ENCODE assay signal across 1 cellular context in the genomic region with DNA sequence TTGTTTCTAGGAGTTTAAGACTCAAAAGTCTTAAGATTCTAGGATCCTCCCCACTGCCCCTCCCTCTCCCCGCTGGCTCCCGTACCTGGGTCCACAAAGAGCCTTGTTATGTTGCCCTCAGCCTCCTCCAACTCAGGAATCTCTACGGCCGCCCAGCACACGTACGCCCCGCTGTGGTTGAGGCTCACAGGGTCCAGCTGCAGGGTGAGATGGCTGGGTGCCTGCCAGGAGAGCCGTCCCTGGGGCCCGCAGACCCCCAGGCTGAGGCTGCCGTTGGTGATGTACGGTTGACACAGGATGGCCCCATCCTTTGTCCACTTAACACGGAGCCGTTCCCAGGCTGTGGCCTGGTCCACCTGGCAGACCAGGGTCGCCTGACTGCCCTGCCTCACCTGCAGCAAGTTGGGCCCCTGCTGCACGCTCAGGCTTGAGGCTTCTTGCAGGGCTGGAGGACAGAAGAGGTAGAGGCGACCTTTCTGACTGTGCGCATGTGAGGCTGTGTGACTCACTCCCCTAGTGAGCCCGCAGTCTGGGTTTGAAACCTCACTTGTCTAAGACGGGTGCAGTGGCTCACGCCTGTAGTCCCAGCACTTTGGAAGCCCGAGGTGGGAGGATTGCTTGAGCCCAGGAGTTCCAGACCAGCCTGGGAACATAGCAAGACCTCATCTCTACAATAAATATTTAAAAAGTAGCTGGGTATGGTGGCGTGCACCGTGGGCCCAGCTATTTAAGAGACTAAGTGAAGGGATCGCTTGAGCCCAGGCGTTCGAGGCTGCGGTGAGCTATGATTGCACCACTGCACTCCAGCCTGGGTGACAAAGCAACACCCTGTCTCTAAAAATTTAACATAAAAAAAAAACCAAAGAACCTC.
TF ChIP-seq lines count a peak whose summit lies in the region.

No MANE protein-coding gene starts in this region.

TF ChIP-seq in GM23338, 12 proteins besides CTCF, POLR2A, EP300 and RAD21:
- TF ChIP-seq POLR2AphosphoS5 (IDR thresholded peaks at IDR 0.05; ENCODE audit: low read depth) (no peak), CREB1 (CRISPR knock-in tag; IDR thresholded peaks at IDR 0.05; ENCODE audit: low read depth) (no peak), JUNB (IDR thresholded peaks at IDR 0.05; ENCODE audit: unreplicated experiment) (no peak), EZH2phosphoT487 (IDR thresholded peaks at IDR 0.05; ENCODE audit: unreplicated experiment) (no peak), EZH2 (IDR thresholded peaks at IDR 0.05; ENCODE audit: low read depth, unreplicated experiment) (no peak)
- TF ChIP-seq, protein P1, sequence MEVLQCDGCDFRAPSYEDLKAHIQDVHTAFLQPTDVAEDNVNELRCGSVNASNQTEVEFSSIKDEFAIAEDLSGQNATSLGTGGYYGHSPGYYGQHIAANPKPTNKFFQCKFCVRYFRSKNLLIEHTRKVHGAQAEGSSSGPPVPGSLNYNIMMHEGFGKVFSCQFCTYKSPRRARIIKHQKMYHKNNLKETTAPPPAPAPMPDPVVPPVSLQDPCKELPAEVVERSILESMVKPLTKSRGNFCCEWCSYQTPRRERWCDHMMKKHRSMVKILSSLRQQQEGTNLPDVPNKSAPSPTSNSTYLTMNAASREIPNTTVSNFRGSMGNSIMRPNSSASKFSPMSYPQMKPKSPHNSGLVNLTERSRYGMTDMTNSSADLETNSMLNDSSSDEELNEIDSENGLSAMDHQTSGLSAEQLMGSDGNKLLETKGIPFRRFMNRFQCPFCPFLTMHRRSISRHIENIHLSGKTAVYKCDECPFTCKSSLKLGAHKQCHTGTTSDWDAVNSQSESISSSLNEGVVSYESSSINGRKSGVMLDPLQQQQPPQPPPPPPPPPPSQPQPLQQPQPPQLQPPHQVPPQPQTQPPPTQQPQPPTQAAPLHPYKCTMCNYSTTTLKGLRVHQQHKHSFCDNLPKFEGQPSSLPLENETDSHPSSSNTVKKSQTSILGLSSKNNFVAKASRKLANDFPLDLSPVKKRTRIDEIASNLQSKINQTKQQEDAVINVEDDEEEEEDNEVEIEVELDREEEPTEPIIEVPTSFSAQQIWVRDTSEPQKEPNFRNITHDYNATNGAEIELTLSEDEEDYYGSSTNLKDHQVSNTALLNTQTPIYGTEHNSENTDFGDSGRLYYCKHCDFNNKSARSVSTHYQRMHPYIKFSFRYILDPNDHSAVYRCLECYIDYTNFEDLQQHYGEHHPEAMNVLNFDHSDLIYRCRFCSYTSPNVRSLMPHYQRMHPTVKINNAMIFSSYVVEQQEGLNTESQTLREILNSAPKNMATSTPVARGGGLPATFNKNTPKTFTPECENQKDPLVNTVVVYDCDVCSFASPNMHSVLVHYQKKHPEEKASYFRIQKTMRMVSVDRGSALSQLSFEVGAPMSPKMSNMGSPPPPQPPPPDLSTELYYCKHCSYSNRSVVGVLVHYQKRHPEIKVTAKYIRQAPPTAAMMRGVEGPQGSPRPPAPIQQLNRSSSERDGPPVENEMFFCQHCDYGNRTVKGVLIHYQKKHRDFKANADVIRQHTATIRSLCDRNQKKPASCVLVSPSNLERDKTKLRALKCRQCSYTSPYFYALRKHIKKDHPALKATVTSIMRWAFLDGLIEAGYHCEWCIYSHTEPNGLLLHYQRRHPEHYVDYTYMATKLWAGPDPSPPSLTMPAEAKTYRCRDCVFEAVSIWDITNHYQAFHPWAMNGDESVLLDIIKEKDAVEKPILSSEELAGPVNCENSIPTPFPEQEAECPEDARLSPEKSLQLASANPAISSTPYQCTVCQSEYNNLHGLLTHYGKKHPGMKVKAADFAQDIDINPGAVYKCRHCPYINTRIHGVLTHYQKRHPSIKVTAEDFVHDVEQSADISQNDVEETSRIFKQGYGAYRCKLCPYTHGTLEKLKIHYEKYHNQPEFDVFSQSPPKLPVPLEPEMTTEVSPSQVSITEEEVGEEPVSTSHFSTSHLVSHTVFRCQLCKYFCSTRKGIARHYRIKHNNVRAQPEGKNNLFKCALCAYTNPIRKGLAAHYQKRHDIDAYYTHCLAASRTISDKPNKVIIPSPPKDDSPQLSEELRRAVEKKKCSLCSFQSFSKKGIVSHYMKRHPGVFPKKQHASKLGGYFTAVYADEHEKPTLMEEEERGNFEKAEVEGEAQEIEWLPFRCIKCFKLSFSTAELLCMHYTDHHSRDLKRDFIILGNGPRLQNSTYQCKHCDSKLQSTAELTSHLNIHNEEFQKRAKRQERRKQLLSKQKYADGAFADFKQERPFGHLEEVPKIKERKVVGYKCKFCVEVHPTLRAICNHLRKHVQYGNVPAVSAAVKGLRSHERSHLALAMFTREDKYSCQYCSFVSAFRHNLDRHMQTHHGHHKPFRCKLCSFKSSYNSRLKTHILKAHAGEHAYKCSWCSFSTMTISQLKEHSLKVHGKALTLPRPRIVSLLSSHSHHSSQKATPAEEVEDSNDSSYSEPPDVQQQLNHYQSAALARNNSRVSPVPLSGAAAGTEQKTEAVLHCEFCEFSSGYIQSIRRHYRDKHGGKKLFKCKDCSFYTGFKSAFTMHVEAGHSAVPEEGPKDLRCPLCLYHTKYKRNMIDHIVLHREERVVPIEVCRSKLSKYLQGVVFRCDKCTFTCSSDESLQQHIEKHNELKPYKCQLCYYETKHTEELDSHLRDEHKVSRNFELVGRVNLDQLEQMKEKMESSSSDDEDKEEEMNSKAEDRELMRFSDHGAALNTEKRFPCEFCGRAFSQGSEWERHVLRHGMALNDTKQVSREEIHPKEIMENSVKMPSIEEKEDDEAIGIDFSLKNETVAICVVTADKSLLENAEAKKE (CRISPR knock-in tag; IDR thresholded peaks at IDR 0.05): no peak
